In the genomic region with DNA sequence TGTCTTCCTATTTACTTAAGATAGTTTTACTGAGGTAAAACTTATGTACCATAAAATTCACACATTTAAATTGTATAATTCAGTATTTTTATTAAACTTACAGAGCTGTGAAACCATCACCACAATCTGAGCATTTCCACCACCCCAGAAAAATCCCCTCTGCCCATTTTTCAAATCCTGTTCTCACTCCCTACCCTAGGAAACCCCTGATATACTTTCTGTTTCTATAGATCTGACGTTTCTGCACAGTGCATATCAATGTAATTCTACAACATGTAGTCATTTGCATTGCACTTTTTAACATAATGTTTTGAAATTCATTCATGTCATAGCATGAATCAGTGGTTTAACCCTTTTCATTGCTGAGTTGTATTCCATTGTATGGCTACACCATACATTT, we compare ENCODE assay signal across 18 cellular contexts.
DNase-seq lines count a peak whose midpoint lies in the region; ATAC-seq, FAIRE-seq and TF ChIP-seq lines count a peak whose summit lies in the region.
"Had no signal": no experiment of that assay in that cellular context is flagged by ENCODE, and none has a peak within 500 bp of the region (broad histone marks: within the 10 kb centered on the region; RNA-seq: fewer than 3 reads in every experiment).

No MANE protein-coding gene starts in this region.

- H3K4me3 ChIP-seq in kidney (ENCODE audit: low read length in 2 of 2) = no peak overlapping the region
- no peak overlapping the region for H3K4me3 ChIP-seq in heart right ventricle

- H3K9me3 ChIP-seq in kidney (ENCODE audit: control insufficient read depth in 1 of 2, low read length in 2 of 2) (no peaks in the 10 kb centered on the region), heart right ventricle (no peaks in the 10 kb centered on the region)
- H3K9me3 ChIP-seq: SK-N-SH had no signal

- H3K36me3 ChIP-seq in kidney (ENCODE audit: control insufficient read depth in 1 of 2, insufficient read depth in 2 of 2, low read length in 2 of 2) (no peaks in the 10 kb centered on the region), heart right ventricle (no peaks in the 10 kb centered on the region)

- 71 to 80% methylated on average over 1 of the region's 1 CpG for WGBS in heart right ventricle, 2 donors

- no peak for DNase-seq in hepatic stellate cell (ENCODE audit: low spot score)
- no peak for DNase-seq in stimulated activated CD4-positive, alpha-beta T cell treated with anti-CD3 and anti-CD28 coated beads, Interleukin-12 subunit alpha, Interleukin-12 subunit beta, amount 100 ng/mL, for 4 hours
- no peak for DNase-seq in kidney
- no peak for DNase-seq in heart right ventricle
- DNase-seq: EL, GOT3, MM.1S, NCI-H1105 treated with DMSO at 0.1 percent for 48 hours, NCI-H187, NCI-H774, SK-N-SH had no signal

- H3K27ac ChIP-seq in kidney (ENCODE audit: low read depth in 2 of 2, low read length in 2 of 2) (no peak overlapping the region), heart right ventricle (no peak overlapping the region)
- H3K27ac ChIP-seq: C4-2B had no signal

- intact Hi-C loops in kidney (cut with DNase I) = no loop called here
- intact Hi-C loops in heart right ventricle (cut with DNase I) = loop anchor here in 1 of 10 donors (10.0 kb wide), 1 partner anchor 908 kb away; no protein-coding TSS in a partner anchor

- no peak for FAIRE-seq in kidney (lab: Jason Lieb, UNC)
- FAIRE-seq: A204.1, GM18507 had no signal

- H3K4me1 ChIP-seq in kidney (ENCODE audit: control insufficient read depth in 1 of 2, insufficient read depth in 1 of 2, low read depth in 1 of 2, low read length in 2 of 2) (no peaks in the 10 kb centered on the region), heart right ventricle (no peaks in the 10 kb centered on the region)

- ATAC-seq in GM18502 (IDR thresholded peaks at IDR 0.05; ENCODE audit: poor library complexity, unreplicated experiment) = peak; percentile 68
- ATAC-seq in GM19452 (IDR thresholded peaks at IDR 0.05; ENCODE audit: unreplicated experiment) = peak; percentile 53
- peak; percentile 59 for ATAC-seq in HG02759 (IDR thresholded peaks at IDR 0.05; ENCODE audit: unreplicated experiment)
- ATAC-seq in HG03457 (IDR thresholded peaks at IDR 0.05; ENCODE audit: unreplicated experiment) = peak; percentile 70
- ATAC-seq in heart right ventricle = no peak

- no peak overlapping the region for H3K9ac ChIP-seq in kidney (ENCODE audit: low read length in 2 of 2)
- H3K9ac ChIP-seq: SK-N-SH had no signal

- no peaks in the 10 kb centered on the region for H3K27me3 ChIP-seq in heart right ventricle

- no peak for TF ChIP-seq CTCF in kidney (IDR thresholded peaks at IDR 0.05; ENCODE audit: borderline replicate concordance, extremely low read depth, insufficient read depth)
- TF ChIP-seq CTCF in heart right ventricle (IDR thresholded peaks at IDR 0.05) = no peak

Comparison
In these comparisons a context has a peak if more than half of its experiments do, and no peak if none do; other contexts are left out.
1. ATAC-seq: peak in GM18502 (single experiment), GM19452 (single experiment), HG02759 (single experiment) and HG03457 (single experiment); none in heart right ventricle (0 of 8).